ENCODE assay signal across 8 cellular contexts in genomic region chr17:64504769-64505319, GRCh38. TPM values are rescaled to one million over a fixed set of nuclear protein-coding genes. Genes with fewer than 3 reads are reported as not detected.
DNase-seq lines count a peak whose midpoint lies in the region; ATAC-seq and TF ChIP-seq lines count a peak whose summit lies in the region.

No MANE protein-coding gene starts in this region.

- H4K20me1 ChIP-seq in MM.1S (ENCODE audit: insufficient read depth, low read length): peaks cover 44% of the 10 kb centered on the region

- H3K9me2 ChIP-seq in MM.1S (replicated peaks; ENCODE audit: insufficient read depth, low read length): no peaks in the 10 kb centered on the region

- H3F3A ChIP-seq in MM.1S (ENCODE audit: insufficient read depth, low read length): peaks cover 55% of the 10 kb centered on the region

- POLR2A ChIA-PET in CD4-positive, alpha-beta T cell (lab: Charles Lee): interaction anchor here (0.6 to 7.4 kb wide), 51 partner anchors 10 to 883 kb away, joined by 3 to 453 read pairs (median 6); partner anchors contain the start of genes CCDC47, DDX42, ERN1 and GNA13
- POLR2A ChIA-PET in naive thymus-derived CD8-positive, alpha-beta T cell (lab: Charles Lee): interaction anchor here (0.5 to 4.9 kb wide), 33 partner anchors 8 to 807 kb away, joined by 3 to 233 read pairs (median 5); partner anchors contain the start of genes CCDC47, DDX42, ICAM2 and LIMD2

- CTCF ChIA-PET in CD4-positive, alpha-beta T cell (lab: Charles Lee): interaction anchor here (3.6 to 4.0 kb wide), 3 partner anchors 7 to 85 kb away, joined by 26 to 40 read pairs (median 33); partner anchors contain the start of gene POLG2

- H3K9me3 ChIP-seq in CD4-positive, alpha-beta T cell (ENCODE audit: control insufficient read depth, low read length): no peaks in the 10 kb centered on the region
- no peaks in the 10 kb centered on the region for H3K9me3 ChIP-seq in MM.1S (replicated peaks; ENCODE audit: insufficient read depth, low read length)

- intact Hi-C loops in CD4-positive, alpha-beta T cell (cut with DNase I, micrococcal nuclease): loop anchor here (5.0 to 10.0 kb wide), 6 partner anchors 142 to 883 kb away; partner anchors contain the start of genes ICAM2 (in 1 of the 2), LIMD2 (in 1 of the 2), MAP3K3 (in 1 of the 2) and SMARCD2 (in 1 of the 2)
- intact Hi-C loops in dendritic cell treated with granulocyte-macrophage colony-stimulating factor and Interleukin-4, amounts not matched to agents 40 ng/mL and 50 ng/mL, for 4 days (cut with micrococcal nuclease): loop anchor here (1.0 kb wide), 1 partner anchor 8 kb away; the partner anchor contains the start of gene POLG2

- peak overlapping the region; percentile 88 for H3K4me2 ChIP-seq in MM.1S (ENCODE audit: low read depth, low read length)

- H3K27me3 Mint-ChIP-seq in CD4-positive, alpha-beta T cell: no peaks in the 10 kb centered on the region
- no peaks in the 10 kb centered on the region for H3K27me3 Mint-ChIP-seq in dendritic cell treated with granulocyte-macrophage colony-stimulating factor and Interleukin-4, amounts not matched to agents 40 ng/mL and 50 ng/mL, for 4 days
- H3K27me3 Mint-ChIP-seq in naive thymus-derived CD8-positive, alpha-beta T cell: peaks cover 0 to 6% (median 0%) of the 10 kb centered on the region in 5 donors

- peak overlapping the region; percentile 98 for H3K4me3 ChIP-seq in MM.1S (ENCODE audit: low read length)

- no peaks in the 10 kb centered on the region for H3K9me3 Mint-ChIP-seq in CD4-positive, alpha-beta T cell
- no peaks in the 10 kb centered on the region for H3K9me3 Mint-ChIP-seq in dendritic cell treated with granulocyte-macrophage colony-stimulating factor and Interleukin-4, amounts not matched to agents 40 ng/mL and 50 ng/mL, for 4 days
- H3K9me3 Mint-ChIP-seq in naive thymus-derived CD8-positive, alpha-beta T cell: peaks cover 0 to 6% (median 0%) of the 10 kb centered on the region in 9 donors

- H3K79me2 ChIP-seq in MM.1S (ENCODE audit: low read length): peaks cover 90% of the 10 kb centered on the region

- peak overlapping the region; percentile 100 for H3K27ac ChIP-seq in CD4-positive, alpha-beta T cell (ENCODE audit: low read depth, low read length)
- H3K27ac ChIP-seq in MM.1S (ENCODE audit: low read length): no peak overlapping the region

- H3K4me1 ChIP-seq in MM.1S (ENCODE audit: low read length): peaks cover 41% of the 10 kb centered on the region

- peak overlapping the region; percentile 99 for H3K4me3 Mint-ChIP-seq in CD4-positive, alpha-beta T cell
- H3K4me3 Mint-ChIP-seq in dendritic cell treated with granulocyte-macrophage colony-stimulating factor and Interleukin-4, amounts not matched to agents 40 ng/mL and 50 ng/mL, for 4 days: peak overlapping the region; percentile 100
- peak overlapping the region; percentile 98 to 100 (median 100) for H3K4me3 Mint-ChIP-seq in naive thymus-derived CD8-positive, alpha-beta T cell

- peaks cover 96% of the 10 kb centered on the region for H3K36me3 Mint-ChIP-seq in CD4-positive, alpha-beta T cell (ENCODE audit: low read depth)
- peaks cover 88% of the 10 kb centered on the region for H3K36me3 Mint-ChIP-seq in dendritic cell treated with granulocyte-macrophage colony-stimulating factor and Interleukin-4, amounts not matched to agents 40 ng/mL and 50 ng/mL, for 4 days (ENCODE audit: low read depth)
- H3K36me3 Mint-ChIP-seq in naive thymus-derived CD8-positive, alpha-beta T cell: peaks cover 23 to 79% (median 54%) of the 10 kb centered on the region in 3 donors

- H2AFZ ChIP-seq in MM.1S (ENCODE audit: low read length): no peak overlapping the region

- H3K27ac Mint-ChIP-seq in CD4-positive, alpha-beta T cell: peak overlapping the region; percentile 99
- peak overlapping the region; percentile 100 for H3K27ac Mint-ChIP-seq in dendritic cell treated with granulocyte-macrophage colony-stimulating factor and Interleukin-4, amounts not matched to agents 40 ng/mL and 50 ng/mL, for 4 days
- peak overlapping the region; percentile 99 to 100 (median 100) for H3K27ac Mint-ChIP-seq in naive thymus-derived CD8-positive, alpha-beta T cell

- TF ChIP-seq CTCF in CD4-positive, alpha-beta T cell (IDR thresholded peaks at IDR 0.05): no peak
- no peak for TF ChIP-seq CTCF in MM.1S (IDR thresholded peaks at IDR 0.05; ENCODE audit: low read length)

- H3K27me3 ChIP-seq in CD4-positive, alpha-beta T cell (ENCODE audit: control insufficient read depth, insufficient read depth, low read length): no peaks in the 10 kb centered on the region
- no peaks in the 10 kb centered on the region for H3K27me3 ChIP-seq in MM.1S (replicated peaks; ENCODE audit: insufficient read depth, low read length)

- H3K4me1 Mint-ChIP-seq in CD4-positive, alpha-beta T cell (ENCODE audit: low read depth): peaks cover 70% of the 10 kb centered on the region
- peaks cover 59% of the 10 kb centered on the region for H3K4me1 Mint-ChIP-seq in dendritic cell treated with granulocyte-macrophage colony-stimulating factor and Interleukin-4, amounts not matched to agents 40 ng/mL and 50 ng/mL, for 4 days (ENCODE audit: low read depth)
- H3K4me1 Mint-ChIP-seq in naive thymus-derived CD8-positive, alpha-beta T cell: peaks cover 36 to 83% (median 69%) of the 10 kb centered on the region in 4 donors

- DNase-seq in CD4-positive, alpha-beta T cell: no peak
- DNase-seq in MM.1S: no peak
- DNase-seq in naive thymus-derived CD8-positive, alpha-beta T cell: no peak
- DNase-seq in activated effector memory CD4-positive, alpha-beta T cell treated with anti-CD3 and anti-CD28 coated beads, Interleukin-2, amount 50 U/mL, for 16 hours: no peak
- DNase-seq in left lobe of liver (ENCODE audit: low spot score): no peak
- no peak for DNase-seq in mesenteric fat pad (ENCODE audit: low spot score)

- ATAC-seq in CD4-positive, alpha-beta T cell (ENCODE audit: poor library complexity): no peak
- ATAC-seq in naive thymus-derived CD8-positive, alpha-beta T cell: no peak
- no peak for ATAC-seq in left lobe of liver
- ATAC-seq in HG03159 (IDR thresholded peaks at IDR 0.05; ENCODE audit: unreplicated experiment): no peak

- H3K9ac ChIP-seq in MM.1S (ENCODE audit: low read length): peak overlapping the region; percentile 99; the same call in 1 of the 2 replicates

- peaks cover 45% of the 10 kb centered on the region for H3K36me3 ChIP-seq in MM.1S (replicated peaks; ENCODE audit: insufficient read depth, low read length)

RNA-seq across cellular contexts. Expression of gene DDX5, which starts 1.2 kb away (rescaled TPM):
- 1,000 to 10,000 TPM; 2,388 to 2,534 TPM for total RNA-seq in CD4-positive, alpha-beta T cell
- 1,000 to 10,000 TPM; 2,287 to 2,312 TPM for total RNA-seq in naive thymus-derived CD8-positive, alpha-beta T cell
- polyA plus RNA-seq in naive thymus-derived CD8-positive, alpha-beta T cell: 1,000 to 10,000 TPM; 1,055 to 1,400 (median 1,067) TPM
- total RNA-seq in left lobe of liver: 245 TPM
- 902 TPM for total RNA-seq in mesenteric fat pad

RNA-seq across cellular contexts. Expression of gene CEP95, which starts 1.9 kb away (rescaled TPM):
- total RNA-seq in CD4-positive, alpha-beta T cell: 100 to 1,000 TPM; 256 to 269 TPM
- total RNA-seq in naive thymus-derived CD8-positive, alpha-beta T cell: 100 to 1,000 TPM; 143 to 153 TPM
- polyA plus RNA-seq in naive thymus-derived CD8-positive, alpha-beta T cell: 10 to 100 TPM in 1 of 3 donors, 1 to 10 TPM in 2; 8.6 to 20.1 (median 9.0) TPM
- total RNA-seq in left lobe of liver (11.1 TPM), mesenteric fat pad (26.8 TPM)

RNA-seq across cellular contexts. Expression of gene POLG2, which starts 8.0 kb away (rescaled TPM):
- total RNA-seq in CD4-positive, alpha-beta T cell: 10 to 100 TPM; 32.8 to 34.1 TPM
- 10 to 100 TPM; 72.3 to 76.0 TPM for total RNA-seq in naive thymus-derived CD8-positive, alpha-beta T cell
- 1 to 10 TPM; 6.4 to 8.6 (median 7.1) TPM for polyA plus RNA-seq in naive thymus-derived CD8-positive, alpha-beta T cell
- total RNA-seq in left lobe of liver (9.0 TPM), mesenteric fat pad (11.6 TPM)

RNA-seq across cellular contexts. Expression of gene MILR1, which starts 55.9 kb away (rescaled TPM):
- total RNA-seq in CD4-positive, alpha-beta T cell: under 1 TPM in 1 of 2 experiments, not detected in 1; 0.30 TPM
- total RNA-seq in naive thymus-derived CD8-positive, alpha-beta T cell: not detected
- polyA plus RNA-seq in naive thymus-derived CD8-positive, alpha-beta T cell: not detected
- 0.33 TPM for total RNA-seq in left lobe of liver
- total RNA-seq in mesenteric fat pad: 15.5 TPM
